Comparison of ENCODE assay signal across 29 cellular contexts in genomic region chr10:82882722-82883121, GRCh38.
"Had no signal": no experiment of that assay in that cellular context is flagged by ENCODE, and none has a peak within 500 bp of the region (broad histone marks: within the 10 kb centered on the region; RNA-seq: fewer than 3 reads in every experiment).

No MANE protein-coding gene starts in this region.

- H3K4me3 Mint-ChIP-seq: dendritic cell treated with granulocyte-macrophage colony-stimulating factor and Interleukin-4, amounts not matched to agents 40 ng/mL and 50 ng/mL, for 4 days; effector memory CD8-positive, alpha-beta T cell; endodermal cell; immature natural killer cell; memory B cell; naive thymus-derived CD4-positive, alpha-beta T cell had no signal

- H3K9me3 ChIP-seq: colonic mucosa, esophagus squamous epithelium, gastroesophageal sphincter, heart left ventricle, left lung, lower lobe of right lung had no signal

- H3K36me3 ChIP-seq: colonic mucosa, esophagus squamous epithelium, gastroesophageal sphincter, heart left ventricle, left lung, lower lobe of right lung had no signal

- H3K27ac ChIP-seq: colonic mucosa, epithelial cell of prostate, esophagus squamous epithelium, gastroesophageal sphincter, heart left ventricle, hepatocyte, left lung, lower lobe of right lung had no signal

- H3K9me3 Mint-ChIP-seq: dendritic cell treated with granulocyte-macrophage colony-stimulating factor and Interleukin-4, amounts not matched to agents 40 ng/mL and 50 ng/mL, for 4 days; endodermal cell had no signal

- H3K27me3 ChIP-seq: colonic mucosa, esophagus squamous epithelium, gastroesophageal sphincter, heart left ventricle, hepatocyte, left lung had no signal

- H3K27me3 Mint-ChIP-seq: dendritic cell treated with granulocyte-macrophage colony-stimulating factor and Interleukin-4, amounts not matched to agents 40 ng/mL and 50 ng/mL, for 4 days; effector memory CD8-positive, alpha-beta T cell; memory B cell; naive thymus-derived CD4-positive, alpha-beta T cell had no signal

- H3K4me1 ChIP-seq: colonic mucosa, gastroesophageal sphincter, heart left ventricle, left lung, lower lobe of right lung had no signal

- H3K36me3 Mint-ChIP-seq: immature natural killer cell; memory B cell; naive thymus-derived CD4-positive, alpha-beta T cell had no signal

- H3K27ac Mint-ChIP-seq: dendritic cell treated with granulocyte-macrophage colony-stimulating factor and Interleukin-4, amounts not matched to agents 40 ng/mL and 50 ng/mL, for 4 days; effector memory CD8-positive, alpha-beta T cell; endodermal cell; immature natural killer cell; memory B cell; naive thymus-derived CD4-positive, alpha-beta T cell had no signal

- H3K79me2 ChIP-seq: hepatocyte had no signal

- H3K4me3 ChIP-seq: colonic mucosa, esophagus squamous epithelium, gastroesophageal sphincter, heart left ventricle, hepatocyte, left lung, lower lobe of right lung had no signal

- H2AFZ ChIP-seq: hepatocyte had no signal

- DNase-seq: colonic mucosa; cortex of kidney; effector CD8-positive, alpha-beta T cell; effector memory CD8-positive, alpha-beta T cell; endodermal cell; erythroblast; esophagus squamous epithelium; foreskin fibroblast; heart left ventricle; hypothalamus; immature natural killer cell; islet precursor cell; kidney; kidney glomerular epithelial cell; left cardiac atrium; left lung; left ventricle myocardium superior; lower lobe of right lung; mesendoderm; midbrain; naive thymus-derived CD4-positive, alpha-beta T cell had no signal

- FAIRE-seq: endometrium, frontal cortex, kidney had no signal

- H3K4me1 Mint-ChIP-seq: immature natural killer cell; memory B cell; naive thymus-derived CD4-positive, alpha-beta T cell had no signal

- H3K4me2 ChIP-seq: hepatocyte had no signal

- ATAC-seq: effector memory CD8-positive, alpha-beta T cell; esophagus mucosa; gastroesophageal sphincter; heart left ventricle; left cardiac atrium; left lung; left ventricle myocardium superior; lower lobe of right lung; naive thymus-derived CD4-positive, alpha-beta T cell had no signal
